17 cellular contexts compared by ENCODE assay signal in the genomic region with DNA sequence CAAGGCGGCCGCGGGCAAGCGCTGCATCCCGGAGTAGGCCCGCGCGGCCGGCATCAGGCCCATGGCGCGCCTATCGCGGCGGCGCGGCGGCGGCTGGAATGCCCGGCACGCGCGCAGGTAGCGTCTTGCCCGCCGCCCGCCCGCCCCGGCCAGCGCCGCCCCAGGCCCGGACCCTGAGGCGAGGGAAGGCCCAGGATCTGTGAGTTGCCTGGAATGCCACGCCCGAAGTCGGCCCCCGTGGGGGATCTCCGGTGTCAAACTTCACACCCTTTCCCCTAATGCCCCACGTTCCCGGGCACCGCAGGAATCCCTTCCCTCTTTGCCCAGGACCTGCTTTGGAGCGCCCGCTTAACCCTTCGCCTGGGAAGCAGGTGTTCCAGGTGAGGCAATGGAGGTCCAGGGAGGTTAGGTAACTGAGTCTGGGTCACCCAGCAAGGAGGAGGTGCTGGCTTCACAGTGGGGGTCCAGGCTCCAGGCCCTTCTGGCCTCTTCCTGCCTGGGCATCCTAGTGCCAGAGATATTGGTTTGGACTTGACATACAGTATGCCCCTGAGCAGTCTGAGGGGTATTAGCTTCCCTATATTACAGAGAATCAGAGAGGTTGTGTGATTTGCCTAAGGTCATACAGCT.
DNase-seq lines count a peak whose midpoint lies in the region; ATAC-seq and TF ChIP-seq lines count a peak whose summit lies in the region.
"Had no signal": no experiment of that assay in that cellular context is flagged by ENCODE, and none has a peak within 500 bp of the region (broad histone marks: within the 10 kb centered on the region; RNA-seq: fewer than 3 reads in every experiment).

No MANE protein-coding gene starts in this region.

- H3K4me3 ChIP-seq in hepatocyte (no peak overlapping the region), SJCRH30 (no peak overlapping the region)
- H3K4me3 ChIP-seq: mucosa of descending colon had no signal

- H3K4me3 Mint-ChIP-seq in activated CD4-positive, alpha-beta memory T cell treated with anti-CD3 and anti-CD28 coated beads for 36 hours = no peak overlapping the region
- no peak overlapping the region for H3K4me3 Mint-ChIP-seq in activated CD4-positive, alpha-beta memory T cell treated with anti-CD3 and anti-CD28 coated beads, Interleukin-2, amount 10 ng/mL, durations not matched to agents 7 days and 5 days
- H3K4me3 Mint-ChIP-seq in WTC11 (no peak overlapping the region; the same call in 1 of the 2 replicates), progenitor cell of endocrine pancreas (ENCODE audit: low read depth) (no peak overlapping the region)
- no peak overlapping the region for H3K4me3 Mint-ChIP-seq in effector memory CD8-positive, alpha-beta T cell
- H3K4me3 Mint-ChIP-seq: IgD-negative memory B cell had no signal

- H3K79me2 ChIP-seq in hepatocyte = no peaks in the 10 kb centered on the region

- DNase-seq in activated CD4-positive, alpha-beta memory T cell treated with anti-CD3 and anti-CD28 coated beads for 36 hours = peak; percentile 7
- DNase-seq in activated CD4-positive, alpha-beta memory T cell treated with anti-CD3 and anti-CD28 coated beads, Interleukin-2, amount 10 ng/mL, durations not matched to agents 7 days and 5 days = no peak
- DNase-seq in WTC11 (ENCODE audit: low spot score) = no peak
- DNase-seq in hepatocyte (ENCODE audit: low spot score) = no peak
- no peak for DNase-seq in progenitor cell of endocrine pancreas (ENCODE audit: low spot score, unreplicated experiment)
- no peak for DNase-seq in SJCRH30
- no peak for DNase-seq in effector memory CD8-positive, alpha-beta T cell
- no peak for DNase-seq in UCSD-AML1 (lab: John Stamatoyannopoulos, UW; ENCODE audit: unreplicated experiment)
- DNase-seq: DMS53; effector CD8-positive, alpha-beta T cell; HCEC 1CT; NCI-H187 treated with DMSO at 0.1 percent for 48 hours had no signal

- no peaks in the 10 kb centered on the region for H3K4me1 Mint-ChIP-seq in activated CD4-positive, alpha-beta memory T cell treated with anti-CD3 and anti-CD28 coated beads for 36 hours (ENCODE audit: low read depth)
- peaks cover 2% of the 10 kb centered on the region for H3K4me1 Mint-ChIP-seq in activated CD4-positive, alpha-beta memory T cell treated with anti-CD3 and anti-CD28 coated beads, Interleukin-2, amount 10 ng/mL, durations not matched to agents 7 days and 5 days
- H3K4me1 Mint-ChIP-seq in WTC11 (peaks cover 41% of the 10 kb centered on the region), progenitor cell of endocrine pancreas (ENCODE audit: low read depth) (peaks cover 33% of the 10 kb centered on the region)
- H3K4me1 Mint-ChIP-seq in effector memory CD8-positive, alpha-beta T cell (ENCODE audit: low read depth in 2 of 2) = no peaks in the 10 kb centered on the region
- H3K4me1 Mint-ChIP-seq: IgD-negative memory B cell had no signal

- TF ChIP-seq CTCF in WTC11 (IDR thresholded peaks at IDR 0.05) (no peak), hepatocyte (IDR thresholded peaks at IDR 0.05; ENCODE audit: poor library complexity) (no peak), progenitor cell of endocrine pancreas (IDR thresholded peaks at IDR 0.05; ENCODE audit: unreplicated experiment) (no peak)

- no peaks in the 10 kb centered on the region for H3K9me3 Mint-ChIP-seq in activated CD4-positive, alpha-beta memory T cell treated with anti-CD3 and anti-CD28 coated beads for 36 hours
- H3K9me3 Mint-ChIP-seq in activated CD4-positive, alpha-beta memory T cell treated with anti-CD3 and anti-CD28 coated beads, Interleukin-2, amount 10 ng/mL, durations not matched to agents 7 days and 5 days = no peaks in the 10 kb centered on the region
- no peaks in the 10 kb centered on the region for H3K9me3 Mint-ChIP-seq in WTC11
- H3K9me3 Mint-ChIP-seq in progenitor cell of endocrine pancreas (ENCODE audit: low read depth) = no peaks in the 10 kb centered on the region
- no peaks in the 10 kb centered on the region for H3K9me3 Mint-ChIP-seq in effector memory CD8-positive, alpha-beta T cell
- H3K9me3 Mint-ChIP-seq: activated naive CD4-positive, alpha-beta T cell treated with anti-CD3 and anti-CD28 coated beads, Interleukin-2, amount 50 U/mL, for 72 hours; IgD-negative memory B cell had no signal

- H3K27ac Mint-ChIP-seq in activated CD4-positive, alpha-beta memory T cell treated with anti-CD3 and anti-CD28 coated beads for 36 hours = no peak overlapping the region
- no peak overlapping the region for H3K27ac Mint-ChIP-seq in activated CD4-positive, alpha-beta memory T cell treated with anti-CD3 and anti-CD28 coated beads, Interleukin-2, amount 10 ng/mL, durations not matched to agents 7 days and 5 days
- H3K27ac Mint-ChIP-seq in WTC11 = no peak overlapping the region
- peak overlapping the region; percentile 31 for H3K27ac Mint-ChIP-seq in progenitor cell of endocrine pancreas
- no peak overlapping the region for H3K27ac Mint-ChIP-seq in effector memory CD8-positive, alpha-beta T cell
- H3K27ac Mint-ChIP-seq: activated naive CD4-positive, alpha-beta T cell treated with anti-CD3 and anti-CD28 coated beads, Interleukin-2, amount 50 U/mL, for 72 hours; IgD-negative memory B cell had no signal

- H3K9me3 ChIP-seq in hepatocyte (ENCODE audit: low read depth) (no peaks in the 10 kb centered on the region), SJCRH30 (replicated peaks) (no peaks in the 10 kb centered on the region)
- H3K9me3 ChIP-seq: mucosa of descending colon, right atrium auricular region, tibial artery had no signal

- CTCF ChIA-PET in activated CD4-positive, alpha-beta memory T cell treated with anti-CD3 and anti-CD28 coated beads for 36 hours (lab: Charles Lee) = no interaction called here
- CTCF ChIA-PET in activated CD4-positive, alpha-beta memory T cell treated with anti-CD3 and anti-CD28 coated beads, Interleukin-2, amount 10 ng/mL, durations not matched to agents 7 days and 5 days (lab: Charles Lee) = no interaction called here
- CTCF ChIA-PET in WTC11 (lab: Charles Lee) = no interaction called here

- WGBS in hepatocyte (ENCODE audit: low lambda C conversion rate, missing lambda C conversion rate) = 48% methylated on average over 13 of the region's 43 CpGs

- H3K27ac ChIP-seq in hepatocyte (no peak overlapping the region), SJCRH30 (no peak overlapping the region)
- H3K27ac ChIP-seq: tibial artery had no signal

- no peak overlapping the region for H2AFZ ChIP-seq in hepatocyte

- no peaks in the 10 kb centered on the region for H3K9me2 ChIP-seq in hepatocyte (replicated peaks; ENCODE audit: insufficient read depth)

- no peaks in the 10 kb centered on the region for H3K27me3 ChIP-seq in hepatocyte
- no peaks in the 10 kb centered on the region for H3K27me3 ChIP-seq in SJCRH30
- H3K27me3 ChIP-seq: right atrium auricular region had no signal

- peak; percentile 40 for ATAC-seq in WTC11
- no peak for ATAC-seq in effector memory CD8-positive, alpha-beta T cell (replicated peaks)
- ATAC-seq: activated naive CD4-positive, alpha-beta T cell treated with anti-CD3 and anti-CD28 coated beads, Interleukin-2, amount 50 U/mL, for 72 hours; mucosa of descending colon had no signal

- no peaks in the 10 kb centered on the region for H3K27me3 Mint-ChIP-seq in activated CD4-positive, alpha-beta memory T cell treated with anti-CD3 and anti-CD28 coated beads for 36 hours
- no peaks in the 10 kb centered on the region for H3K27me3 Mint-ChIP-seq in activated CD4-positive, alpha-beta memory T cell treated with anti-CD3 and anti-CD28 coated beads, Interleukin-2, amount 10 ng/mL, durations not matched to agents 7 days and 5 days
- H3K27me3 Mint-ChIP-seq in WTC11 (ENCODE audit: low read depth) (peaks cover 15% of the 10 kb centered on the region), progenitor cell of endocrine pancreas (peaks cover 7% of the 10 kb centered on the region)
- no peaks in the 10 kb centered on the region for H3K27me3 Mint-ChIP-seq in effector memory CD8-positive, alpha-beta T cell
- H3K27me3 Mint-ChIP-seq: IgD-negative memory B cell had no signal

- no peaks in the 10 kb centered on the region for H3K36me3 ChIP-seq in hepatocyte (replicated peaks; ENCODE audit: insufficient read depth, low read depth)
- H3K36me3 ChIP-seq in SJCRH30 = no peaks in the 10 kb centered on the region
- H3K36me3 ChIP-seq: right atrium auricular region, tibial artery had no signal

- no peaks in the 10 kb centered on the region for H3K36me3 Mint-ChIP-seq in activated CD4-positive, alpha-beta memory T cell treated with anti-CD3 and anti-CD28 coated beads for 36 hours
- H3K36me3 Mint-ChIP-seq in activated CD4-positive, alpha-beta memory T cell treated with anti-CD3 and anti-CD28 coated beads, Interleukin-2, amount 10 ng/mL, durations not matched to agents 7 days and 5 days (ENCODE audit: low read depth) = no peaks in the 10 kb centered on the region
- H3K36me3 Mint-ChIP-seq in WTC11 = 0 out of 2 replicates have a peak, but pooled peaks cover 3% of the 10 kb centered on the region
- no peaks in the 10 kb centered on the region for H3K36me3 Mint-ChIP-seq in progenitor cell of endocrine pancreas (ENCODE audit: insufficient read depth)
- H3K36me3 Mint-ChIP-seq in effector memory CD8-positive, alpha-beta T cell (ENCODE audit: insufficient read depth) = no peaks in the 10 kb centered on the region
- H3K36me3 Mint-ChIP-seq: activated naive CD4-positive, alpha-beta T cell treated with anti-CD3 and anti-CD28 coated beads, Interleukin-2, amount 50 U/mL, for 72 hours; IgD-negative memory B cell had no signal

- POLR2A ChIA-PET in activated CD4-positive, alpha-beta memory T cell treated with anti-CD3 and anti-CD28 coated beads for 36 hours (lab: Charles Lee) = no interaction called here
- POLR2A ChIA-PET in activated CD4-positive, alpha-beta memory T cell treated with anti-CD3 and anti-CD28 coated beads, Interleukin-2, amount 10 ng/mL, durations not matched to agents 7 days and 5 days (lab: Charles Lee) = no interaction called here
- POLR2A ChIA-PET in WTC11 (lab: Charles Lee) = no interaction called here

- H3K4me2 ChIP-seq in hepatocyte = peak overlapping the region; percentile 69

- peaks cover 42% of the 10 kb centered on the region for H3K4me1 ChIP-seq in hepatocyte (ENCODE audit: insufficient read depth)
- H3K4me1 ChIP-seq in SJCRH30 = peaks cover 8% of the 10 kb centered on the region; the same call in 1 of the 2 replicates

- intact Hi-C loops in activated CD4-positive, alpha-beta memory T cell treated with anti-CD3 and anti-CD28 coated beads for 36 hours (cut with micrococcal nuclease) = no loop called here

- H4K20me1 ChIP-seq in hepatocyte (ENCODE audit: insufficient read depth, poor library complexity, severe bottlenecking) = no peaks in the 10 kb centered on the region

TF ChIP-seq in WTC11, 78 proteins besides CTCF, POLR2A, EP300 and RAD21 (continues in another document):
- TF ChIP-seq CBFB (CRISPR knock-in tag; IDR thresholded peaks at IDR 0.05; ENCODE audit: low read depth) = no peak
- TF ChIP-seq NR3C1 (CRISPR knock-in tag; conservative IDR thresholded peaks at IDR 0.05; ENCODE audit: low read depth) = no peak
- no peak for TF ChIP-seq KAT7 (CRISPR knock-in tag; IDR thresholded peaks at IDR 0.05; ENCODE audit: borderline replicate concordance)
- TF ChIP-seq TCF7 (CRISPR knock-in tag; IDR thresholded peaks at IDR 0.05; ENCODE audit: low read depth) = no peak
- no peak for TF ChIP-seq ATF3 (CRISPR knock-in tag; conservative IDR thresholded peaks at IDR 0.05)
